Comparison of ENCODE assay signal across 20 cellular contexts in genomic region chr3:9852528-9852927, GRCh38. TPM values are rescaled to one million over a fixed set of nuclear protein-coding genes. Genes with fewer than 3 reads are reported as not detected.
"Had no signal": no experiment of that assay in that cellular context is flagged by ENCODE, and none has a peak within 500 bp of the region (broad histone marks: within the 10 kb centered on the region; RNA-seq: fewer than 3 reads in every experiment).

No MANE protein-coding gene starts in this region.

- H3K36me3 ChIP-seq: prostate gland, tibial artery had no signal

- ATAC-seq: activated CD4-positive, CD25-positive, alpha-beta regulatory T cell treated with anti-CD3 and anti-CD28 coated beads, Interleukin-2, amount 50 U/mL, for 24 hours; activated CD8-positive, alpha-beta memory T cell treated with anti-CD3 and anti-CD28 coated beads, Interleukin-2, amount 10 ng/mL, durations not matched to agents 7 days and 5 days; activated CD8-positive, alpha-beta T cell treated with anti-CD3 and anti-CD28 coated beads for 36 hours; foreskin keratinocyte; natural killer cell treated with Interleukin-12 subunit alpha and Interleukin-12 subunit beta and Interleukin-15 and Interleukin-18, amount 100 ng/mL, for 72 hours had no signal

- H3K27ac ChIP-seq: foreskin keratinocyte, prostate gland, tibial artery, VCaP had no signal

- H3K9me3 ChIP-seq: prostate gland, tibial artery had no signal

- H3K4me3 ChIP-seq: prostate gland, tibial artery had no signal

- H3K27me3 ChIP-seq: foreskin keratinocyte, tibial artery had no signal

- FAIRE-seq: keratinocyte had no signal

- DNase-seq: activated CD4-positive, alpha-beta T cell treated with anti-CD3 and anti-CD28 coated beads, Interleukin-2, amount 10 ng/mL, durations not matched to agents 24 days and 14 days; activated CD8-positive, alpha-beta memory T cell treated with anti-CD3 and anti-CD28 coated beads, Interleukin-2, amount 10 ng/mL, durations not matched to agents 7 days and 5 days; activated CD8-positive, alpha-beta T cell treated with anti-CD3 and anti-CD28 coated beads for 36 hours; activated gamma-delta T cell; activated T-cell treated with anti-CD3 and anti-CD28 coated beads for 4 hours; caudate nucleus; dermis blood vessel endothelial cell; effector CD8-positive, alpha-beta T cell; erythroblast; foreskin keratinocyte; stimulated activated CD4-positive, alpha-beta T cell treated with anti-CD3 and anti-CD28 coated beads, Interleukin-12 subunit alpha, Interleukin-12 subunit beta, amount 100 ng/mL, for 4 hours; tibial artery had no signal

- H3K4me1 ChIP-seq: foreskin keratinocyte, prostate gland, tibial artery had no signal

RNA-seq across cellular contexts. Expression of gene CIDEC, which starts 27.5 kb away (rescaled TPM):
- total RNA-seq: activated CD4-positive, alpha-beta T cell treated with anti-CD3 and anti-CD28 coated beads, Interleukin-2, amount 10 ng/mL, durations not matched to agents 24 days and 14 days; activated CD8-positive, alpha-beta memory T cell treated with anti-CD3 and anti-CD28 coated beads, Interleukin-2, amount 10 ng/mL, durations not matched to agents 7 days and 5 days; activated CD8-positive, alpha-beta T cell treated with anti-CD3 and anti-CD28 coated beads for 36 hours; dermis blood vessel endothelial cell; foreskin keratinocyte; glomerular endothelial cell; natural killer cell treated with Interleukin-12 subunit alpha and Interleukin-12 subunit beta and Interleukin-15 and Interleukin-18, amount 100 ng/mL, for 72 hours; osteocyte; urinary bladder had no signal
- polyA plus RNA-seq: keratinocyte had no signal
